Comparison of ENCODE assay signal across 8 cellular contexts in genomic region chr11:117143871-117144476, GRCh38. TPM values are rescaled to one million over a fixed set of nuclear protein-coding genes. Genes with fewer than 3 reads are reported as not detected.
DNase-seq lines count a peak whose midpoint lies in the region; ATAC-seq, FAIRE-seq and TF ChIP-seq lines count a peak whose summit lies in the region.

TSS of gene PAFAH1B2 (plus strand) at chr11:117144287. CDS start at chr11:117152448, 8,161 bp downstream.

- H3K36me3 ChIP-seq in MM.1S (replicated peaks; ENCODE audit: insufficient read depth, low read length), result 0 out of 2 replicates have a peak, but pooled peaks cover under 1% of the 10 kb centered on the region

- H3K36me3 Mint-ChIP-seq in nephron (ENCODE audit: low read depth), result peaks cover 24% of the 10 kb centered on the region

- H3K27me3 Mint-ChIP-seq in nephron (ENCODE audit: low read depth), result peaks cover 6% of the 10 kb centered on the region

- TF ChIP-seq CTCF in MM.1S (IDR thresholded peaks at IDR 0.05; ENCODE audit: low read length) (no peak), fibroblast of the aortic adventitia (IDR thresholded peaks at IDR 0.05; ENCODE audit: insufficient read depth, low read length) (no peak), nephron (IDR thresholded peaks at IDR 0.05; ENCODE audit: unreplicated experiment in 3 of 3) (no peak)

- H3K9me3 ChIP-seq in MM.1S (replicated peaks; ENCODE audit: insufficient read depth, low read length), result no peaks in the 10 kb centered on the region

- ATAC-seq in stimulated activated naive CD8-positive, alpha-beta T cell treated with anti-CD3 and anti-CD28 coated beads, Interleukin-15, Interleukin-2, amounts not matched to agents 100 U/mL and 50 U/mL, for 24 hours, result peak; percentile 97

- peak within 1 kb of the TSS; percentile 52; the same call in 1 of the 2 replicates for H3K27ac ChIP-seq in MM.1S (ENCODE audit: low read length)

- H3K9me2 ChIP-seq in MM.1S (replicated peaks; ENCODE audit: insufficient read depth, low read length), result no peaks in the 10 kb centered on the region

- FAIRE-seq in G401.6 (lab: Jason Lieb, UNC), result peak; percentile 33

- DNase-seq in HCEC 1CT, result peak; percentile 93
- DNase-seq in MM.1S, result peak; percentile 96
- DNase-seq in SHP77 treated with DMSO at 0.1 percent for 48 hours (lab: John Stamatoyannopoulos, UW), result peak; percentile 77
- DNase-seq in activated effector memory CD4-positive, alpha-beta T cell treated with anti-CD3 and anti-CD28 coated beads, Interleukin-2, amount 50 U/mL, for 16 hours, result peak; percentile 98
- peak; percentile 90 for DNase-seq in fibroblast of the aortic adventitia (ENCODE audit: low read depth)
- DNase-seq in stimulated activated naive CD8-positive, alpha-beta T cell treated with anti-CD3 and anti-CD28 coated beads, Interleukin-15, Interleukin-2, amounts not matched to agents 100 U/mL and 50 U/mL, for 24 hours, result peak; percentile 98

- H3K4me3 ChIP-seq in MM.1S (ENCODE audit: low read length), result peak within 1 kb of the TSS; percentile 75
- H3K4me3 ChIP-seq in fibroblast of the aortic adventitia (ENCODE audit: low read depth, low read length), result peak within 1 kb of the TSS; percentile 91

- 0 out of 2 replicates have a peak, but pooled peaks cover 3% of the 10 kb centered on the region for H3K4me1 ChIP-seq in MM.1S (ENCODE audit: low read length)

- no peaks in the 10 kb centered on the region for H3K9me3 Mint-ChIP-seq in nephron

- H2AFZ ChIP-seq in MM.1S (ENCODE audit: low read length), result peak within 1 kb of the TSS; percentile 79

- peaks cover 49% of the 10 kb centered on the region for H3K79me2 ChIP-seq in MM.1S (ENCODE audit: low read length)

- H3K27me3 ChIP-seq in MM.1S (replicated peaks; ENCODE audit: insufficient read depth, low read length), result no peaks in the 10 kb centered on the region

- H4K20me1 ChIP-seq in MM.1S (ENCODE audit: insufficient read depth, low read length), result peaks cover 17% of the 10 kb centered on the region

- H3K4me1 Mint-ChIP-seq in nephron, result peaks cover 32% of the 10 kb centered on the region

- peak within 1 kb of the TSS; percentile 69 for H3K9ac ChIP-seq in MM.1S (ENCODE audit: low read length)

- peak within 1 kb of the TSS; percentile 94 to 98 (median 98) for H3K27ac Mint-ChIP-seq in nephron

- peak within 1 kb of the TSS; percentile 99 to 100 (median 99) for H3K4me3 Mint-ChIP-seq in nephron

- H3F3A ChIP-seq in MM.1S (ENCODE audit: insufficient read depth, low read length), result peaks cover 12% of the 10 kb centered on the region

- H3K4me2 ChIP-seq in MM.1S (ENCODE audit: low read depth, low read length), result peak within 1 kb of the TSS; percentile 86

RNA-seq across cellular contexts. Expression of gene PAFAH1B2, which starts in this region (rescaled TPM):
- total RNA-seq in fibroblast of the aortic adventitia (ENCODE audit: low replicate concordance), result 161 and 328 TPM in 2 replicates

Comparison
In these comparisons a context has a peak if more than half of its experiments do, and no peak if none do; other contexts are left out.
1. Peak in every context shown above with its lines: DNase-seq, ATAC-seq, H3K4me3 ChIP-seq and H3K27ac ChIP-seq.